ENCODE assay signal across 1 cellular context in the genomic region with DNA sequence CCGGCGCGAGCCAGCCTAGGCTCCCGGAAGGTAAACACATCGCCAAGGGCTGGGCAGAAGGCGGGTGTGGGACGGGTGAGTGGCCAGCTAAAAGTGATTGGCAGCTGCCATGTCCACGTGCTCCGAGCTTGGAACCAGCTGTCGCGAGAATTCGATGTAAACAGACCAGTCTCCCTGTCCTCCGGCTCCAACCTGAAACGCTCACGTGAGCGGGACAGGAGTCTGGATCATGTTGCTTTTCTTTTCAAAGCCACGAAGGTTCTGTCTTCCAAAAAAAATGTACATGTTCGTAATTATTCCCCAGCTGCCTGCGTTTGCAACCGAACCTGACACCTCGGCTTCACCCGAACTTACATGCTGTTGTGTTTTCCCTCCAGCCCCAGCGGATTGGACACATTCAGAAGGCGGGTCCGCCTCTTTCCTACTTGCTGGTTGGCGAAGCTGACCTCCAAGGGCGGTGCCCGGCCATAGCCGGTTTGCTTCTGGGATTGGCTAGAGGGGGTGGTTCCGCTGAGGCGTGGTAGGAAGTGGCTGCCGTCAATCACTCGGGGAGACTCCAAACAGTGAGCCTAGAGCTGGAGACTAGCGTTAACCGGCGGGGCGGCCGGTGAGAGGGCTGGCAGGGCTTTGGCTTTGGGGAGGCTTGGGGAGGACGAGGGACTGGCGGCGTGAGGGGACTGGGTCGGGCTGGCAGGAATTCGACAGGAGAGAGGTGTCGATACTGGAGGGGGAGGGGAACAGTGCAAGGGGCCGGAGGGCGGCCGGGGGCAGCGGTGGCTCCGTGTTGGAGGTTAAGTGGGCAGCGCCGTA.
TF ChIP-seq lines count a peak whose summit lies in the region.

Gene BCAS3 (plus strand): TSS at position 544 of the 810 bp plus-strand sequence.

TF ChIP-seq in HepG2, 621 proteins besides CTCF, POLR2A, EP300 and RAD21 (continued from another document and continues in another):
- TF ChIP-seq, protein P1, sequence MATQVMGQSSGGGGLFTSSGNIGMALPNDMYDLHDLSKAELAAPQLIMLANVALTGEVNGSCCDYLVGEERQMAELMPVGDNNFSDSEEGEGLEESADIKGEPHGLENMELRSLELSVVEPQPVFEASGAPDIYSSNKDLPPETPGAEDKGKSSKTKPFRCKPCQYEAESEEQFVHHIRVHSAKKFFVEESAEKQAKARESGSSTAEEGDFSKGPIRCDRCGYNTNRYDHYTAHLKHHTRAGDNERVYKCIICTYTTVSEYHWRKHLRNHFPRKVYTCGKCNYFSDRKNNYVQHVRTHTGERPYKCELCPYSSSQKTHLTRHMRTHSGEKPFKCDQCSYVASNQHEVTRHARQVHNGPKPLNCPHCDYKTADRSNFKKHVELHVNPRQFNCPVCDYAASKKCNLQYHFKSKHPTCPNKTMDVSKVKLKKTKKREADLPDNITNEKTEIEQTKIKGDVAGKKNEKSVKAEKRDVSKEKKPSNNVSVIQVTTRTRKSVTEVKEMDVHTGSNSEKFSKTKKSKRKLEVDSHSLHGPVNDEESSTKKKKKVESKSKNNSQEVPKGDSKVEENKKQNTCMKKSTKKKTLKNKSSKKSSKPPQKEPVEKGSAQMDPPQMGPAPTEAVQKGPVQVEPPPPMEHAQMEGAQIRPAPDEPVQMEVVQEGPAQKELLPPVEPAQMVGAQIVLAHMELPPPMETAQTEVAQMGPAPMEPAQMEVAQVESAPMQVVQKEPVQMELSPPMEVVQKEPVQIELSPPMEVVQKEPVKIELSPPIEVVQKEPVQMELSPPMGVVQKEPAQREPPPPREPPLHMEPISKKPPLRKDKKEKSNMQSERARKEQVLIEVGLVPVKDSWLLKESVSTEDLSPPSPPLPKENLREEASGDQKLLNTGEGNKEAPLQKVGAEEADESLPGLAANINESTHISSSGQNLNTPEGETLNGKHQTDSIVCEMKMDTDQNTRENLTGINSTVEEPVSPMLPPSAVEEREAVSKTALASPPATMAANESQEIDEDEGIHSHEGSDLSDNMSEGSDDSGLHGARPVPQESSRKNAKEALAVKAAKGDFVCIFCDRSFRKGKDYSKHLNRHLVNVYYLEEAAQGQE (IDR thresholded peaks at IDR 0.05; ENCODE audit: borderline replicate concordance in 1 of 2, low read depth in 1 of 2, low read length in 2 of 2): no peak
- TF ChIP-seq ZIK1 (CRISPR knock-in tag; IDR thresholded peaks at IDR 0.05; ENCODE audit: borderline replicate concordance, low read depth) (no peak; the same call in 1 of the 2 replicates), THAP9 (CRISPR knock-in tag; IDR thresholded peaks at IDR 0.05; ENCODE audit: borderline replicate concordance) (peak; percentile 81; the same call in 1 of the 2 replicates), DRAP1 (CRISPR knock-in tag; IDR thresholded peaks at IDR 0.05) (peak; percentile 86), ZNF232 (CRISPR knock-in tag; IDR thresholded peaks at IDR 0.05; ENCODE audit: borderline replicate concordance) (0 out of 2 replicates have a peak, but pooled peaks have one; percentile 40), DNMT3B (CRISPR knock-in tag; conservative IDR thresholded peaks at IDR 0.05) (no peak; the same call in 1 of the 2 replicates), ZNF629 (CRISPR knock-in tag; conservative IDR thresholded peaks at IDR 0.05) (no peak), ZNF503 (CRISPR knock-in tag; IDR thresholded peaks at IDR 0.05) (no peak; the same call in 1 of the 2 replicates), TFDP2 (CRISPR knock-in tag; IDR thresholded peaks at IDR 0.05) (peak; percentile 73; the same call in 1 of the 2 replicates), ZBTB3 (CRISPR knock-in tag; IDR thresholded peaks at IDR 0.05; ENCODE audit: borderline replicate concordance, low read depth) (peak; percentile 84; the same call in 1 of the 2 replicates), ZNF773 (CRISPR knock-in tag; IDR thresholded peaks at IDR 0.05; ENCODE audit: borderline replicate concordance) (no peak), KDM3A (CRISPR knock-in tag; IDR thresholded peaks at IDR 0.05; ENCODE audit: low read depth) (peak; percentile 57; the same call in 1 of the 2 replicates), IRF9 (CRISPR knock-in tag; IDR thresholded peaks at IDR 0.05; ENCODE audit: borderline replicate concordance) (peak; percentile 64)
- TF ChIP-seq, protein P2, sequence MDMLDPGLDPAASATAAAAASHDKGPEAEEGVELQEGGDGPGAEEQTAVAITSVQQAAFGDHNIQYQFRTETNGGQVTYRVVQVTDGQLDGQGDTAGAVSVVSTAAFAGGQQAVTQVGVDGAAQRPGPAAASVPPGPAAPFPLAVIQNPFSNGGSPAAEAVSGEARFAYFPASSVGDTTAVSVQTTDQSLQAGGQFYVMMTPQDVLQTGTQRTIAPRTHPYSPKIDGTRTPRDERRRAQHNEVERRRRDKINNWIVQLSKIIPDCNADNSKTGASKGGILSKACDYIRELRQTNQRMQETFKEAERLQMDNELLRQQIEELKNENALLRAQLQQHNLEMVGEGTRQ (IDR thresholded peaks at IDR 0.05; ENCODE audit: low read depth, low read length): peak; percentile 95
- TF ChIP-seq, protein P2 (CRISPR knock-in tag; IDR thresholded peaks at IDR 0.05; ENCODE audit: borderline replicate concordance): peak; percentile 94; the same call in 1 of the 2 replicates
- TF ChIP-seq, protein P3, sequence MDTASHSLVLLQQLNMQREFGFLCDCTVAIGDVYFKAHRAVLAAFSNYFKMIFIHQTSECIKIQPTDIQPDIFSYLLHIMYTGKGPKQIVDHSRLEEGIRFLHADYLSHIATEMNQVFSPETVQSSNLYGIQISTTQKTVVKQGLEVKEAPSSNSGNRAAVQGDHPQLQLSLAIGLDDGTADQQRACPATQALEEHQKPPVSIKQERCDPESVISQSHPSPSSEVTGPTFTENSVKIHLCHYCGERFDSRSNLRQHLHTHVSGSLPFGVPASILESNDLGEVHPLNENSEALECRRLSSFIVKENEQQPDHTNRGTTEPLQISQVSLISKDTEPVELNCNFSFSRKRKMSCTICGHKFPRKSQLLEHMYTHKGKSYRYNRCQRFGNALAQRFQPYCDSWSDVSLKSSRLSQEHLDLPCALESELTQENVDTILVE (CRISPR knock-in tag; IDR thresholded peaks at IDR 0.05): peak; percentile 95
- TF ChIP-seq, protein P4, sequence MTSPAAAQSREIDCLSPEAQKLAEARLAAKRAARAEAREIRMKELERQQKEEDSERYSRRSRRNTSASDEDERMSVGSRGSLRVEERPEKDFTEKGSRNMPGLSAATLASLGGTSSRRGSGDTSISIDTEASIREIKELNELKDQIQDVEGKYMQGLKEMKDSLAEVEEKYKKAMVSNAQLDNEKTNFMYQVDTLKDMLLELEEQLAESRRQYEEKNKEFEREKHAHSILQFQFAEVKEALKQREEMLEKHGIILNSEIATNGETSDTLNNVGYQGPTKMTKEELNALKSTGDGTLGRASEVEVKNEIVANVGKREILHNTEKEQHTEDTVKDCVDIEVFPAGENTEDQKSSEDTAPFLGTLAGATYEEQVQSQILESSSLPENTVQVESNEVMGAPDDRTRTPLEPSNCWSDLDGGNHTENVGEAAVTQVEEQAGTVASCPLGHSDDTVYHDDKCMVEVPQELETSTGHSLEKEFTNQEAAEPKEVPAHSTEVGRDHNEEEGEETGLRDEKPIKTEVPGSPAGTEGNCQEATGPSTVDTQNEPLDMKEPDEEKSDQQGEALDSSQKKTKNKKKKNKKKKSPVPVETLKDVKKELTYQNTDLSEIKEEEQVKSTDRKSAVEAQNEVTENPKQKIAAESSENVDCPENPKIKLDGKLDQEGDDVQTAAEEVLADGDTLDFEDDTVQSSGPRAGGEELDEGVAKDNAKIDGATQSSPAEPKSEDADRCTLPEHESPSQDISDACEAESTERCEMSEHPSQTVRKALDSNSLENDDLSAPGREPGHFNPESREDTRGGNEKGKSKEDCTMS (CRISPR knock-in tag; conservative IDR thresholded peaks at IDR 0.05): no peak
- TF ChIP-seq, protein P5, sequence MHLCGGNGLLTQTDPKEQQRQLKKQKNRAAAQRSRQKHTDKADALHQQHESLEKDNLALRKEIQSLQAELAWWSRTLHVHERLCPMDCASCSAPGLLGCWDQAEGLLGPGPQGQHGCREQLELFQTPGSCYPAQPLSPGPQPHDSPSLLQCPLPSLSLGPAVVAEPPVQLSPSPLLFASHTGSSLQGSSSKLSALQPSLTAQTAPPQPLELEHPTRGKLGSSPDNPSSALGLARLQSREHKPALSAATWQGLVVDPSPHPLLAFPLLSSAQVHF (CRISPR knock-in tag; IDR thresholded peaks at IDR 0.05): no peak
